ENCODE assay signal across 1 cellular context in the genomic region with DNA sequence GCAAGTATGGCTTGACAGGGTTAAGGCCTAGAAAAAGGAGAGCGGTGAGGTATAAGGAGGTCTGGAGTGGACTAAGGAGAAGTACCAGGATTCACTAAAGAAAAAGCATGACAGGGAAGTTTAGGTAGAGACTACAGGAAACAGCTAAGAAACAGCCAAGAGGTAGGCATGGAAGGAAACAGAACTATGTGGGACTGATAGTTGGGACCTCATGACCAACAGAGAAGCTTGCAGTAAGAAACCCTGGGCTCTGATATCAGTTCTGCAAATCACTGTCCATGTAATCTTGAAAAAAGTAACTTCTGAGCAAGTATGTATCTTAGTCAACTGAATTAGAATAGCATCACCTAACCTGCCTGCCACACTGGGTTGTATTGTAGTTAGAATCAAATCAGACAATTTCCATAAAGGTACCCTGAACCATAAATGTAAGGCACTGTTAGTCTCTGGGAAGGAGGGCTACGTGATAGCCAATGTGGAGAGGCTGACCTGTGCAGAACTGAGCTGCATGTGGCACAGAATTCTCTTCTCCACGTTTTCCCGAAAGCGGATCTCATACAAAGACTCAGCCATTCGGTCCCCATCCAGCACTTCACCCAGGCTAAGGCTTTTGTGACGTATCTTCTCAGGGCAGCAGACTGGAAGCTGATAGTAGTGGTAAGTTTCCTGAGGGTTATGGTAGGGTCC.
TF ChIP-seq lines count a peak whose summit lies in the region.

No MANE protein-coding gene starts in this region.

TF ChIP-seq in H1, 55 proteins besides CTCF, POLR2A, EP300 and RAD21:
- TF ChIP-seq BCL11A (IDR thresholded peaks at IDR 0.05; ENCODE audit: low read depth in 2 of 2, low read length in 2 of 2) (no peak), RXRA (IDR thresholded peaks at IDR 0.05; ENCODE audit: insufficient read depth, low read depth, low read length) (no peak), GABPA (IDR thresholded peaks at IDR 0.05; ENCODE audit: borderline replicate concordance, insufficient read depth, low read length) (no peak), RBBP5 (IDR thresholded peaks at IDR 0.05; ENCODE audit: borderline replicate concordance, low read depth, low read length) (no peak), HDAC2 (IDR thresholded peaks at IDR 0.05; ENCODE audit: borderline replicate concordance in 1 of 2, low read depth in 2 of 2, low read length in 2 of 2) (no peak), CBX5 (IDR thresholded peaks at IDR 0.05; ENCODE audit: low read depth, low read length) (no peak), SRF (IDR thresholded peaks at IDR 0.05; ENCODE audit: low read depth, low read length) (no peak), TCF12 (IDR thresholded peaks at IDR 0.05; ENCODE audit: low read depth, low read length) (no peak), RFX5 (IDR thresholded peaks at IDR 0.05; ENCODE audit: borderline replicate concordance, low read depth, low read length) (no peak), MAFK (IDR thresholded peaks at IDR 0.05; ENCODE audit: low read depth, low read length) (no peak), SAP30 (IDR thresholded peaks at IDR 0.05; ENCODE audit: insufficient read depth, insufficient replicate concordance, low read length) (no peak), FOSL1 (IDR thresholded peaks at IDR 0.05; ENCODE audit: insufficient read depth, low read depth, low read length) (no peak), KDM4A (IDR thresholded peaks at IDR 0.05; ENCODE audit: low read depth, low read length, severe bottlenecking) (no peak), RNF2 (IDR thresholded peaks at IDR 0.05; ENCODE audit: borderline replicate concordance, low read depth, low read length, missing control alignments, poor library complexity, severe bottlenecking) (no peak), SP2 (IDR thresholded peaks at IDR 0.05; ENCODE audit: low read length) (no peak), EZH2 (IDR thresholded peaks at IDR 0.05; ENCODE audit: low read depth, low read length, severe bottlenecking) (no peak)
- TF ChIP-seq, protein P1, sequence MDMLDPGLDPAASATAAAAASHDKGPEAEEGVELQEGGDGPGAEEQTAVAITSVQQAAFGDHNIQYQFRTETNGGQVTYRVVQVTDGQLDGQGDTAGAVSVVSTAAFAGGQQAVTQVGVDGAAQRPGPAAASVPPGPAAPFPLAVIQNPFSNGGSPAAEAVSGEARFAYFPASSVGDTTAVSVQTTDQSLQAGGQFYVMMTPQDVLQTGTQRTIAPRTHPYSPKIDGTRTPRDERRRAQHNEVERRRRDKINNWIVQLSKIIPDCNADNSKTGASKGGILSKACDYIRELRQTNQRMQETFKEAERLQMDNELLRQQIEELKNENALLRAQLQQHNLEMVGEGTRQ (IDR thresholded peaks at IDR 0.05; ENCODE audit: low read length), result no peak
- TF ChIP-seq, protein P2, sequence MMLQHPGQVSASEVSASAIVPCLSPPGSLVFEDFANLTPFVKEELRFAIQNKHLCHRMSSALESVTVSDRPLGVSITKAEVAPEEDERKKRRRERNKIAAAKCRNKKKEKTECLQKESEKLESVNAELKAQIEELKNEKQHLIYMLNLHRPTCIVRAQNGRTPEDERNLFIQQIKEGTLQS (IDR thresholded peaks at IDR 0.05; ENCODE audit: insufficient read depth, low read depth, low read length), result no peak
- TF ChIP-seq, protein P3, sequence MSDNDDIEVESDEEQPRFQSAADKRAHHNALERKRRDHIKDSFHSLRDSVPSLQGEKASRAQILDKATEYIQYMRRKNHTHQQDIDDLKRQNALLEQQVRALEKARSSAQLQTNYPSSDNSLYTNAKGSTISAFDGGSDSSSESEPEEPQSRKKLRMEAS (IDR thresholded peaks at IDR 0.05), result no peak
- TF ChIP-seq, protein P4, sequence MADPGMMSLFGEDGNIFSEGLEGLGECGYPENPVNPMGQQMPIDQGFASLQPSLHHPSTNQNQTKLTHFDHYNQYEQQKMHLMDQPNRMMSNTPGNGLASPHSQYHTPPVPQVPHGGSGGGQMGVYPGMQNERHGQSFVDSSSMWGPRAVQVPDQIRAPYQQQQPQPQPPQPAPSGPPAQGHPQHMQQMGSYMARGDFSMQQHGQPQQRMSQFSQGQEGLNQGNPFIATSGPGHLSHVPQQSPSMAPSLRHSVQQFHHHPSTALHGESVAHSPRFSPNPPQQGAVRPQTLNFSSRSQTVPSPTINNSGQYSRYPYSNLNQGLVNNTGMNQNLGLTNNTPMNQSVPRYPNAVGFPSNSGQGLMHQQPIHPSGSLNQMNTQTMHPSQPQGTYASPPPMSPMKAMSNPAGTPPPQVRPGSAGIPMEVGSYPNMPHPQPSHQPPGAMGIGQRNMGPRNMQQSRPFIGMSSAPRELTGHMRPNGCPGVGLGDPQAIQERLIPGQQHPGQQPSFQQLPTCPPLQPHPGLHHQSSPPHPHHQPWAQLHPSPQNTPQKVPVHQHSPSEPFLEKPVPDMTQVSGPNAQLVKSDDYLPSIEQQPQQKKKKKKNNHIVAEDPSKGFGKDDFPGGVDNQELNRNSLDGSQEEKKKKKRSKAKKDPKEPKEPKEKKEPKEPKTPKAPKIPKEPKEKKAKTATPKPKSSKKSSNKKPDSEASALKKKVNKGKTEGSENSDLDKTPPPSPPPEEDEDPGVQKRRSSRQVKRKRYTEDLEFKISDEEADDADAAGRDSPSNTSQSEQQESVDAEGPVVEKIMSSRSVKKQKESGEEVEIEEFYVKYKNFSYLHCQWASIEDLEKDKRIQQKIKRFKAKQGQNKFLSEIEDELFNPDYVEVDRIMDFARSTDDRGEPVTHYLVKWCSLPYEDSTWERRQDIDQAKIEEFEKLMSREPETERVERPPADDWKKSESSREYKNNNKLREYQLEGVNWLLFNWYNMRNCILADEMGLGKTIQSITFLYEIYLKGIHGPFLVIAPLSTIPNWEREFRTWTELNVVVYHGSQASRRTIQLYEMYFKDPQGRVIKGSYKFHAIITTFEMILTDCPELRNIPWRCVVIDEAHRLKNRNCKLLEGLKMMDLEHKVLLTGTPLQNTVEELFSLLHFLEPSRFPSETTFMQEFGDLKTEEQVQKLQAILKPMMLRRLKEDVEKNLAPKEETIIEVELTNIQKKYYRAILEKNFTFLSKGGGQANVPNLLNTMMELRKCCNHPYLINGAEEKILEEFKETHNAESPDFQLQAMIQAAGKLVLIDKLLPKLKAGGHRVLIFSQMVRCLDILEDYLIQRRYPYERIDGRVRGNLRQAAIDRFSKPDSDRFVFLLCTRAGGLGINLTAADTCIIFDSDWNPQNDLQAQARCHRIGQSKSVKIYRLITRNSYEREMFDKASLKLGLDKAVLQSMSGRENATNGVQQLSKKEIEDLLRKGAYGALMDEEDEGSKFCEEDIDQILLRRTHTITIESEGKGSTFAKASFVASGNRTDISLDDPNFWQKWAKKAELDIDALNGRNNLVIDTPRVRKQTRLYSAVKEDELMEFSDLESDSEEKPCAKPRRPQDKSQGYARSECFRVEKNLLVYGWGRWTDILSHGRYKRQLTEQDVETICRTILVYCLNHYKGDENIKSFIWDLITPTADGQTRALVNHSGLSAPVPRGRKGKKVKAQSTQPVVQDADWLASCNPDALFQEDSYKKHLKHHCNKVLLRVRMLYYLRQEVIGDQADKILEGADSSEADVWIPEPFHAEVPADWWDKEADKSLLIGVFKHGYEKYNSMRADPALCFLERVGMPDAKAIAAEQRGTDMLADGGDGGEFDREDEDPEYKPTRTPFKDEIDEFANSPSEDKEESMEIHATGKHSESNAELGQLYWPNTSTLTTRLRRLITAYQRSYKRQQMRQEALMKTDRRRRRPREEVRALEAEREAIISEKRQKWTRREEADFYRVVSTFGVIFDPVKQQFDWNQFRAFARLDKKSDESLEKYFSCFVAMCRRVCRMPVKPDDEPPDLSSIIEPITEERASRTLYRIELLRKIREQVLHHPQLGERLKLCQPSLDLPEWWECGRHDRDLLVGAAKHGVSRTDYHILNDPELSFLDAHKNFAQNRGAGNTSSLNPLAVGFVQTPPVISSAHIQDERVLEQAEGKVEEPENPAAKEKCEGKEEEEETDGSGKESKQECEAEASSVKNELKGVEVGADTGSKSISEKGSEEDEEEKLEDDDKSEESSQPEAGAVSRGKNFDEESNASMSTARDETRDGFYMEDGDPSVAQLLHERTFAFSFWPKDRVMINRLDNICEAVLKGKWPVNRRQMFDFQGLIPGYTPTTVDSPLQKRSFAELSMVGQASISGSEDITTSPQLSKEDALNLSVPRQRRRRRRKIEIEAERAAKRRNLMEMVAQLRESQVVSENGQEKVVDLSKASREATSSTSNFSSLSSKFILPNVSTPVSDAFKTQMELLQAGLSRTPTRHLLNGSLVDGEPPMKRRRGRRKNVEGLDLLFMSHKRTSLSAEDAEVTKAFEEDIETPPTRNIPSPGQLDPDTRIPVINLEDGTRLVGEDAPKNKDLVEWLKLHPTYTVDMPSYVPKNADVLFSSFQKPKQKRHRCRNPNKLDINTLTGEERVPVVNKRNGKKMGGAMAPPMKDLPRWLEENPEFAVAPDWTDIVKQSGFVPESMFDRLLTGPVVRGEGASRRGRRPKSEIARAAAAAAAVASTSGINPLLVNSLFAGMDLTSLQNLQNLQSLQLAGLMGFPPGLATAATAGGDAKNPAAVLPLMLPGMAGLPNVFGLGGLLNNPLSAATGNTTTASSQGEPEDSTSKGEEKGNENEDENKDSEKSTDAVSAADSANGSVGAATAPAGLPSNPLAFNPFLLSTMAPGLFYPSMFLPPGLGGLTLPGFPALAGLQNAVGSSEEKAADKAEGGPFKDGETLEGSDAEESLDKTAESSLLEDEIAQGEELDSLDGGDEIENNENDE (IDR thresholded peaks at IDR 0.05; ENCODE audit: insufficient replicate concordance, low read length), result no peak
